In genomic region chr1:33429846-33430750, GRCh38 we compare ENCODE assay signal across 8 cellular contexts. TPM values are rescaled to one million over a fixed set of nuclear protein-coding genes. Genes with fewer than 3 reads are reported as not detected.
DNase-seq lines count a peak whose midpoint lies in the region; ATAC-seq, FAIRE-seq and TF ChIP-seq lines count a peak whose summit lies in the region.

No MANE protein-coding gene starts in this region.

- no peak overlapping the region for H3K4ac ChIP-seq in mesendoderm (ENCODE audit: low read depth, low read length)

- H4K20me1 ChIP-seq in OCI-LY1 (ENCODE audit: insufficient read depth, low read length), result no peaks in the 10 kb centered on the region

- H2AFZ ChIP-seq in ACC112 (ENCODE audit: low read length, unreplicated experiment) (peak overlapping the region; percentile 74), OCI-LY1 (ENCODE audit: low read length) (no peak overlapping the region)

- no peak overlapping the region for H4K5ac ChIP-seq in mesendoderm (ENCODE audit: low read length)

- peaks cover 19% of the 10 kb centered on the region; the same call in 1 of the 2 replicates for H3K36me3 ChIP-seq in ACC112 (ENCODE audit: insufficient read depth, low read length)
- no peaks in the 10 kb centered on the region for H3K36me3 ChIP-seq in OCI-LY1 (ENCODE audit: insufficient read depth, low read length)
- no peaks in the 10 kb centered on the region for H3K36me3 ChIP-seq in mesendoderm (ENCODE audit: control insufficient read depth, insufficient read depth, low read length)
- no peaks in the 10 kb centered on the region for H3K36me3 ChIP-seq in tibial artery

- no peaks in the 10 kb centered on the region for H3F3A ChIP-seq in OCI-LY1 (ENCODE audit: insufficient read depth, low read length)

- no peak overlapping the region for H4K8ac ChIP-seq in mesendoderm (ENCODE audit: low read depth, low read length)

- H3K9me3 ChIP-seq in OCI-LY1 (ENCODE audit: low read length) (no peaks in the 10 kb centered on the region), tibial artery (no peaks in the 10 kb centered on the region)

- peaks cover 54% of the 10 kb centered on the region for H3K79me2 ChIP-seq in ACC112 (ENCODE audit: control insufficient read depth, insufficient read depth, low read length, unreplicated experiment)
- no peaks in the 10 kb centered on the region for H3K79me2 ChIP-seq in OCI-LY1 (ENCODE audit: insufficient read depth, low read length)
- no peaks in the 10 kb centered on the region for H3K79me2 ChIP-seq in mesendoderm (ENCODE audit: control insufficient read depth, insufficient read depth, low read length)

- H3K56ac ChIP-seq in mesendoderm (ENCODE audit: low read length), result peak overlapping the region; percentile 79

- ATAC-seq in GM18868 (IDR thresholded peaks at IDR 0.05; ENCODE audit: unreplicated experiment), result no peak

- TF ChIP-seq CTCF in OCI-LY1 (IDR thresholded peaks at IDR 0.05; ENCODE audit: low read length) (no peak), tibial artery (IDR thresholded peaks at IDR 0.05) (no peak)

- peak; percentile 23 for DNase-seq in GM12892 (ENCODE audit: insufficient read length)
- peak; percentile 39 for DNase-seq in dermis blood vessel endothelial cell
- peak; percentile 10 for DNase-seq in mesendoderm
- no peak for DNase-seq in tibial artery
- no peak for DNase-seq in iPS-NIHi11 (ENCODE audit: low spot score)

- H3K4me2 ChIP-seq in OCI-LY1 (ENCODE audit: low read length), result peak overlapping the region; percentile 68
- H3K4me2 ChIP-seq in mesendoderm (ENCODE audit: low read length), result peak overlapping the region; percentile 84

- H2BK120ac ChIP-seq in mesendoderm (ENCODE audit: low read depth, low read length), result no peak overlapping the region

- no peak overlapping the region for H2AK5ac ChIP-seq in mesendoderm (ENCODE audit: low read length)

- H3K4me3 ChIP-seq in ACC112 (ENCODE audit: low read depth, low read length) (peak overlapping the region; percentile 92), OCI-LY1 (ENCODE audit: low read depth, low read length, poor library complexity, severe bottlenecking) (peak overlapping the region; percentile 59), mesendoderm (ENCODE audit: low read length) (peak overlapping the region; percentile 42), tibial artery (peak overlapping the region; percentile 70 to 72)

- H3K79me1 ChIP-seq in mesendoderm (ENCODE audit: low read length), result no peaks in the 10 kb centered on the region

- no peak overlapping the region for H3K18ac ChIP-seq in mesendoderm (ENCODE audit: low read length)

- no peak for FAIRE-seq in GM12892 (lab: Jason Lieb, UNC)

- H3K27ac ChIP-seq in ACC112 (ENCODE audit: low read depth, low read length) (peak overlapping the region; percentile 19; the same call in 1 of the 2 replicates), OCI-LY1 (ENCODE audit: low read depth, low read length, poor library complexity, severe bottlenecking) (no peak overlapping the region), mesendoderm (ENCODE audit: low read depth, low read length) (no peak overlapping the region), tibial artery (peak overlapping the region; percentile 69 to 75)

- no peaks in the 10 kb centered on the region for H3K27me3 ChIP-seq in ACC112 (ENCODE audit: insufficient read depth, low read length)
- H3K27me3 ChIP-seq in OCI-LY1 (ENCODE audit: insufficient read depth, low read length), result no peaks in the 10 kb centered on the region; the same call in 1 of the 2 replicates
- H3K27me3 ChIP-seq in mesendoderm (ENCODE audit: insufficient read depth, low read length, poor library complexity), result peaks cover 21% of the 10 kb centered on the region
- no peaks in the 10 kb centered on the region for H3K27me3 ChIP-seq in tibial artery

- H3K23ac ChIP-seq in mesendoderm (ENCODE audit: low read length), result no peak overlapping the region

- intact Hi-C loops in tibial artery (cut with DNase I; ENCODE audit: low total_unique reads), result loop anchor here (5.0 kb wide), 1 partner anchor 42 kb away; the partner anchor contains the start of gene ZSCAN20

- WGBS in mesendoderm (ENCODE audit: extremely low coverage, insufficient coverage, low lambda C conversion rate), result no CpG with 5 or more reads among the region's 66 CpGs

- TF ChIP-seq POLR2A in GM12892 (IDR thresholded peaks at IDR 0.05; ENCODE audit: low read depth, low read length), result no peak

- H3K4me1 ChIP-seq in ACC112 (ENCODE audit: control insufficient read depth, insufficient read depth, low read length, unreplicated experiment) (peaks cover 55% of the 10 kb centered on the region), OCI-LY1 (ENCODE audit: insufficient read depth, low read length, severe bottlenecking) (peaks cover 3% of the 10 kb centered on the region), mesendoderm (ENCODE audit: control insufficient read depth, low read depth, low read length) (no peaks in the 10 kb centered on the region), tibial artery (peaks cover 0 to 17% (median 7%) of the 10 kb centered on the region in 4 donors)

- H2BK15ac ChIP-seq in mesendoderm (replicated peaks; ENCODE audit: low read depth), result no peak overlapping the region

- no peaks in the 10 kb centered on the region for H3K9me2 ChIP-seq in OCI-LY1 (ENCODE audit: low read depth, low read length)

- H3K9ac ChIP-seq in OCI-LY1 (ENCODE audit: low read length), result peak overlapping the region; percentile 36; the same call in 1 of the 2 replicates
- H3K9ac ChIP-seq in mesendoderm (ENCODE audit: low read length), result peak overlapping the region; percentile 66

- no peak overlapping the region for H2BK5ac ChIP-seq in mesendoderm (ENCODE audit: low read length)

RNA-seq across cellular contexts. Expression of gene PHC2, which starts 0.8 kb away (rescaled TPM):
- polyA plus RNA-seq in GM12892 (2012; ENCODE audit: missing spikeins), result 16.0 TPM
- total RNA-seq in dermis blood vessel endothelial cell, result 88.5 and 144 TPM in 2 replicates
- 4.1 TPM for polyA plus RNA-seq in mesendoderm (2013, experiment 1 of 2)
- polyA plus RNA-seq in mesendoderm (2013, experiment 2 of 2), result 4.4 TPM

RNA-seq across cellular contexts. Expression of gene ZSCAN20, which starts 42.3 kb away (rescaled TPM):
- 2.7 TPM for polyA plus RNA-seq in GM12892 (2012; ENCODE audit: missing spikeins)
- 10.6 and 16.2 TPM in 2 replicates for total RNA-seq in dermis blood vessel endothelial cell
- 0.60 TPM for polyA plus RNA-seq in mesendoderm (2013, experiment 1 of 2)
- polyA plus RNA-seq in mesendoderm (2013, experiment 2 of 2), result 0.67 TPM

Comparison
In these comparisons a context has a peak if more than half of its experiments do, and no peak if none do; other contexts are left out.
1. H3K27ac ChIP-seq: peak in ACC112 (single experiment) and tibial artery (2 of 2); none in OCI-LY1 (single experiment) and mesendoderm (single experiment).
2. H3K4me3 ChIP-seq: peak in every context shown above with its lines; median percentile 92 in ACC112; 71 in tibial artery; 59 in OCI-LY1; 42 in mesendoderm.
3. DNase-seq: peak in GM12892 (single experiment), dermis blood vessel endothelial cell (single experiment) and mesendoderm (single experiment); none in tibial artery (0 of 2) and iPS-NIHi11 (single experiment).